ENCODE assay signal across 9 cellular contexts in the genomic region with DNA sequence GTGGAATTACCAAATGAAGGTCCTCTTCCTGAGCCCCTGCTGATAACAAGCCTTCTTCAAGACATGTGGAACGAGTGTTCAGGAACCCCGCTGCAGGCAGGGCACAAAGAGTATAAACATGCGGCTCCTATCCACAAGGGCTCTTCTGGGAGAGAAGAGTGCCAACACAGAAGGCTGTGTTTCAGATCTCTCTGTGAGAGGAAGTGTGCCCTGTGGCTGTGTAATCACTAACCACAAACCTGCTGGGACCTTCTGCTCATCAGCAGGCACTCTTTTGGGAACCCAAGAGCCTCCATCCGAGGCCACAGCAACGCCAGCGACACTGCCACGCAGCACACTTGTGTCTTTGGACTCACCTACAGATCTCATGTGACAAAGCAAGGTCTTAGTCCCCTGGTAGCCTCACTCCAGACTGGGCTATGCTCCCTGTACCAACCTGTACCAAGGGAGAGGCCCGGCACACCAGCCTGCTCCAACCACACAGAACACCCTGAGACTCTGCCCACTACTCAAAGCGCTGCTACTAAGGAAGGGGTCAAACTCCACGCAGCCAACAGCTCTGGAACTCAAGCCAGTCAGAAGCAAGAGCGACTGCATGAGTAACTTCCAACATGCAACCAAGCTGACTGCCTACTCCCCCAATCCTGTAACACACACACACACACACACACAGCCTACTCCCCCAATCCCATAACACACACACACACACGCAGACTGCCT. TPM values are rescaled to one million over a fixed set of nuclear protein-coding genes. Genes with fewer than 3 reads are reported as not detected.
A peak's percentile ranks its signal among the peaks of the same experiment; 100 is the strongest.
DNase-seq lines count a peak whose midpoint lies in the region; ATAC-seq and TF ChIP-seq lines count a peak whose summit lies in the region.
"Had no signal": no experiment of that assay in that cellular context is flagged by ENCODE, and none has a peak within 500 bp of the region (broad histone marks: within the 10 kb centered on the region; RNA-seq: fewer than 3 reads in every experiment).

No MANE protein-coding gene starts in this region.

- H3K27ac Mint-ChIP-seq in WTC11: peak overlapping the region; percentile 23; the same call in 1 of the 2 replicates

- no peaks in the 10 kb centered on the region for H3K27me3 ChIP-seq in A673 (replicated peaks; ENCODE audit: insufficient read depth, low read depth, low read length, poor library complexity)

- H3K4me1 Mint-ChIP-seq in WTC11: peaks cover 34% of the 10 kb centered on the region

- H3K27ac ChIP-seq in A673 (ENCODE audit: low read depth, low read length, poor library complexity, severe bottlenecking): peak overlapping the region; percentile 64

- POLR2A ChIA-PET in A673 (lab: Charles Lee; ENCODE audit: low non-redundant PET) (no interaction called here), WTC11 (lab: Charles Lee) (no interaction called here)

- H3K4me1 ChIP-seq in A673 (ENCODE audit: insufficient read depth, low read length, poor library complexity, severe bottlenecking): peaks cover 40% of the 10 kb centered on the region

- DNase-seq in A673 (ENCODE audit: low spot score): no peak
- no peak for DNase-seq in WTC11 (ENCODE audit: low spot score)
- peak; percentile 39 for DNase-seq in kidney tubule cell (ENCODE audit: low spot score)
- no peak for DNase-seq in effector CD8-positive, alpha-beta T cell (lab: John Stamatoyannopoulos, UW)
- DNase-seq: DMS53 had no signal

- intact Hi-C loops in A673 (cut with micrococcal nuclease; ENCODE audit: unreplicated experiment): no loop called here

- BruUV-seq in A673 (replicated peaks; lab: Mats Ljungman, UMichigan): no TSS peak

- CTCF ChIA-PET in A673 (lab: Charles Lee) (no interaction called here), WTC11 (lab: Charles Lee) (interaction anchor here (0.5 kb wide), 1 partner anchor 66 kb away, joined by 3 read pairs; no protein-coding TSS in a partner anchor)

- H3K27me3 Mint-ChIP-seq in WTC11 (ENCODE audit: low read depth): no peaks in the 10 kb centered on the region

- ATAC-seq in HG03196 (IDR thresholded peaks at IDR 0.05; ENCODE audit: unreplicated experiment) (peak; percentile 67), WTC11 (no peak), HG03342 (IDR thresholded peaks at IDR 0.05; ENCODE audit: unreplicated experiment) (no peak), GM19467 (IDR thresholded peaks at IDR 0.05; ENCODE audit: unreplicated experiment) (no peak), GM21529 (IDR thresholded peaks at IDR 0.05; ENCODE audit: unreplicated experiment) (no peak)

- no peaks in the 10 kb centered on the region for H3K9me3 ChIP-seq in A673 (ENCODE audit: low read depth, low read length, poor library complexity, severe bottlenecking)

- H3K36me3 Mint-ChIP-seq in WTC11: peaks cover 30% of the 10 kb centered on the region

- H3K4me3 ChIP-seq in A673 (ENCODE audit: low read depth, low read length, poor library complexity, severe bottlenecking): no peak overlapping the region

- no peak overlapping the region for H3K4me3 Mint-ChIP-seq in WTC11

- no peak for TF ChIP-seq CTCF in A673 (conservative IDR thresholded peaks at IDR 0.05; ENCODE audit: low read depth, low read length)
- no peak for TF ChIP-seq CTCF in WTC11 (IDR thresholded peaks at IDR 0.05)

- no peaks in the 10 kb centered on the region for H3K9me3 Mint-ChIP-seq in WTC11

- peaks cover 31% of the 10 kb centered on the region for H3K36me3 ChIP-seq in A673 (ENCODE audit: insufficient read depth, low read length, poor library complexity, severe bottlenecking)

TF ChIP-seq in WTC11, 78 proteins besides CTCF, POLR2A, EP300 and RAD21:
- TF ChIP-seq ZNF281 (CRISPR knock-in tag; IDR thresholded peaks at IDR 0.05) (no peak), ZNF396 (CRISPR knock-in tag; IDR thresholded peaks at IDR 0.05; ENCODE audit: borderline replicate concordance) (no peak), ATF2 (CRISPR knock-in tag; IDR thresholded peaks at IDR 0.05; ENCODE audit: borderline replicate concordance, low read depth) (no peak), SMAD4 (CRISPR knock-in tag; IDR thresholded peaks at IDR 0.05) (no peak), ATF1 (CRISPR knock-in tag; IDR thresholded peaks at IDR 0.05) (no peak), CREB1 (CRISPR knock-in tag; IDR thresholded peaks at IDR 0.05) (no peak), ZNF232 (CRISPR knock-in tag; IDR thresholded peaks at IDR 0.05) (no peak), NR1H2 (CRISPR knock-in tag; IDR thresholded peaks at IDR 0.05) (no peak), ZSCAN18 (CRISPR knock-in tag; IDR thresholded peaks at IDR 0.05) (no peak), PRRX2 (CRISPR knock-in tag; IDR thresholded peaks at IDR 0.05) (no peak)
- TF ChIP-seq, protein P1, sequence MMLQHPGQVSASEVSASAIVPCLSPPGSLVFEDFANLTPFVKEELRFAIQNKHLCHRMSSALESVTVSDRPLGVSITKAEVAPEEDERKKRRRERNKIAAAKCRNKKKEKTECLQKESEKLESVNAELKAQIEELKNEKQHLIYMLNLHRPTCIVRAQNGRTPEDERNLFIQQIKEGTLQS (CRISPR knock-in tag; conservative IDR thresholded peaks at IDR 0.05): no peak
- TF ChIP-seq, protein P2, sequence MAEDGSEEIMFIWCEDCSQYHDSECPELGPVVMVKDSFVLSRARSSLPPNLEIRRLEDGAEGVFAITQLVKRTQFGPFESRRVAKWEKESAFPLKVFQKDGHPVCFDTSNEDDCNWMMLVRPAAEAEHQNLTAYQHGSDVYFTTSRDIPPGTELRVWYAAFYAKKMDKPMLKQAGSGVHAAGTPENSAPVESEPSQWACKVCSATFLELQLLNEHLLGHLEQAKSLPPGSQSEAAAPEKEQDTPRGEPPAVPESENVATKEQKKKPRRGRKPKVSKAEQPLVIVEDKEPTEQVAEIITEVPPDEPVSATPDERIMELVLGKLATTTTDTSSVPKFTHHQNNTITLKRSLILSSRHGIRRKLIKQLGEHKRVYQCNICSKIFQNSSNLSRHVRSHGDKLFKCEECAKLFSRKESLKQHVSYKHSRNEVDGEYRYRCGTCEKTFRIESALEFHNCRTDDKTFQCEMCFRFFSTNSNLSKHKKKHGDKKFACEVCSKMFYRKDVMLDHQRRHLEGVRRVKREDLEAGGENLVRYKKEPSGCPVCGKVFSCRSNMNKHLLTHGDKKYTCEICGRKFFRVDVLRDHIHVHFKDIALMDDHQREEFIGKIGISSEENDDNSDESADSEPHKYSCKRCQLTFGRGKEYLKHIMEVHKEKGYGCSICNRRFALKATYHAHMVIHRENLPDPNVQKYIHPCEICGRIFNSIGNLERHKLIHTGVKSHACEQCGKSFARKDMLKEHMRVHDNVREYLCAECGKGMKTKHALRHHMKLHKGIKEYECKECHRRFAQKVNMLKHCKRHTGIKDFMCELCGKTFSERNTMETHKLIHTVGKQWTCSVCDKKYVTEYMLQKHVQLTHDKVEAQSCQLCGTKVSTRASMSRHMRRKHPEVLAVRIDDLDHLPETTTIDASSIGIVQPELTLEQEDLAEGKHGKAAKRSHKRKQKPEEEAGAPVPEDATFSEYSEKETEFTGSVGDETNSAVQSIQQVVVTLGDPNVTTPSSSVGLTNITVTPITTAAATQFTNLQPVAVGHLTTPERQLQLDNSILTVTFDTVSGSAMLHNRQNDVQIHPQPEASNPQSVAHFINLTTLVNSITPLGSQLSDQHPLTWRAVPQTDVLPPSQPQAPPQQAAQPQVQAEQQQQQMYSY (CRISPR knock-in tag; IDR thresholded peaks at IDR 0.05): no peak

RNA-seq across cellular contexts. Expression of gene PTTG1IP, which starts 7.8 kb away (rescaled TPM):
- 216 and 217 TPM in 2 replicates for total RNA-seq in A673 (2021)
- 96.0 to 117 TPM (median 112 TPM) in 3 replicates for total RNA-seq in WTC11 (2021)

RNA-seq across cellular contexts. Expression of gene SUMO3, which starts 47.9 kb away (rescaled TPM):
- 124 and 132 TPM in 2 replicates for total RNA-seq in A673 (2021)
- total RNA-seq in WTC11 (2021): 81.7 to 86.3 TPM (median 85.4 TPM) in 3 replicates

RNA-seq across cellular contexts. Expression of gene ITGB2, which starts 55.0 kb away (rescaled TPM):
- total RNA-seq in A673 (2021) (5.0 and 7.4 TPM in 2 replicates), WTC11 (2021) (1.0 to 1.5 TPM (median 1.5 TPM) in 3 replicates)
